1 cellular context compared by ENCODE assay signal in the genomic region with DNA sequence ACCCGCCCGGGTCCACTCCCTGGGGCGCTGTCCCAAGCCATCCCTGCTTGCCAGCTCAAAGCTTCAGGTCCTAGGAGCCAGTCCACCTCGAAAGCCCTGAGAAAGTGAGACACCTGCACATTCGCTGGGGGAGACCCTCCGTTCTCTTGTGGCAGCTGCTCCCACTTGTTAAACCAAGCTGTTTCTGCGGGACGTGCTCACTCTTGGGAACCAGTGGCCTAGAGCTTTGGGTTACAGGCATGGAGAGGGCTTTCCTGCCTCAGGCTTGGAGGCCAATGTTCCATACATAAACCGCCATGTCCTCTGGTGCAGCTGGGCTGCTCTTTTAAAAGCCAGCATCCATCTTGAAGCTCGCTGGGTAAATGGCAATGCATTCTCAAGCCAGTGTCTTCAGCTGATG.
TF ChIP-seq lines count a peak whose summit lies in the region.

No MANE protein-coding gene starts in this region.

TF ChIP-seq in HepG2, 621 proteins besides CTCF, POLR2A, EP300 and RAD21:
- TF ChIP-seq NFYB (CRISPR knock-in tag; IDR thresholded peaks at IDR 0.05) (no peak), ZBTB7A (CRISPR knock-in tag; IDR thresholded peaks at IDR 0.05) (0 out of 2 replicates have a peak, but pooled peaks have one; percentile 45), CCDC6 (CRISPR knock-in tag; IDR thresholded peaks at IDR 0.05) (no peak), ZMYM3 (CRISPR knock-in tag; IDR thresholded peaks at IDR 0.05) (no peak)
TF ChIP-seq in HepG2: peak in this region for 1.
